Comparison of ENCODE assay signal across 1 cellular context in genomic region chr6:53309059-53309896, GRCh38.
A peak's percentile ranks its signal among the peaks of the same experiment; 100 is the strongest.
TF ChIP-seq lines count a peak whose summit lies in the region.

No MANE protein-coding gene starts in this region.

TF ChIP-seq in IMR-90, 13 proteins besides CTCF, POLR2A, EP300 and RAD21:
- TF ChIP-seq CEBPB (IDR thresholded peaks at IDR 0.05; ENCODE audit: low read depth, low read length) (peak; percentile 79), MAFK (IDR thresholded peaks at IDR 0.05; ENCODE audit: low read depth, low read length) (no peak)
